13 cellular contexts compared by ENCODE assay signal in genomic region chr6:1190361-1190760, GRCh38.
DNase-seq lines count a peak whose midpoint lies in the region; ATAC-seq, FAIRE-seq and TF ChIP-seq lines count a peak whose summit lies in the region.
"Had no signal": no experiment of that assay in that cellular context is flagged by ENCODE, and none has a peak within 500 bp of the region (broad histone marks: within the 10 kb centered on the region; RNA-seq: fewer than 3 reads in every experiment).

No MANE protein-coding gene starts in this region.

- no peak overlapping the region for H3K27ac ChIP-seq in K562 (ENCODE audit: extremely low read depth, low read depth, low read length)
- peak overlapping the region; percentile 31 for H3K27ac ChIP-seq in keratinocyte (ENCODE audit: control insufficient read depth, insufficient read depth, low read length)
- no peak overlapping the region for H3K27ac ChIP-seq in testis

- in situ Hi-C loops in K562 (cut with MboI) = no loop called here

- TF ChIP-seq POLR2A in K562 (conservative IDR thresholded peaks at IDR 0.05) (no peak), testis (IDR thresholded peaks at IDR 0.05) (no peak)

- H3K9me1 ChIP-seq in K562 (ENCODE audit: control insufficient read depth, insufficient read depth, low read length) (no peaks in the 10 kb centered on the region), keratinocyte (ENCODE audit: control insufficient read depth, extremely low read depth, insufficient read depth, low read length) (no peaks in the 10 kb centered on the region)

- TF ChIP-seq RAD21 in K562 (CRISPR knock-in tag; conservative IDR thresholded peaks at IDR 0.05 in 1 of 2, IDR thresholded peaks at IDR 0.05 in 1 of 2) = no peak

- TF ChIP-seq EP300 in K562 (IDR thresholded peaks at IDR 0.05; ENCODE audit: low read length) = no peak

- H4K20me1 ChIP-seq in K562 (replicated peaks; ENCODE audit: control insufficient read depth, insufficient read depth, low read length) = no peaks in the 10 kb centered on the region
- no peaks in the 10 kb centered on the region for H4K20me1 ChIP-seq in keratinocyte (ENCODE audit: control insufficient read depth, extremely low read depth, insufficient read depth, low read length)

- H3K4me1 ChIP-seq in K562 (replicated peaks in 1 of 2; ENCODE audit: control insufficient read depth in 2 of 2, insufficient read depth in 2 of 2, low read length in 2 of 2) = no peaks in the 10 kb centered on the region
- peaks cover 30% of the 10 kb centered on the region for H3K4me1 ChIP-seq in keratinocyte (ENCODE audit: control insufficient read depth, extremely low read depth, insufficient read depth, low read length)
- H3K4me1 ChIP-seq in testis = no peaks in the 10 kb centered on the region

- 0% methylated on average over 5 of the region's 5 CpGs for whole genome bisulfite sequencing in K562 (ENCODE audit: insufficient coverage, low coverage, missing lambda C conversion rate)
- WGBS in testis, 2 donors = 54 to 57% methylated on average over 5 of the region's 5 CpGs

- ATAC-seq in K562 = no peak
- ATAC-seq: left ventricle myocardium superior had no signal

- dilution Hi-C loops in keratinocyte (cut with MboI; ENCODE audit: extremely low pct_ligation_motif_present, low sequenced_read_pairs) = no loop called here

- no peak overlapping the region for H3K4me3 ChIP-seq in AG04449 (ENCODE audit: low read depth, low read length)
- no peak overlapping the region for H3K4me3 ChIP-seq in K562
- no peak overlapping the region for H3K4me3 ChIP-seq in keratinocyte (ENCODE audit: control insufficient read depth in 2 of 3, extremely low read depth in 1 of 3, insufficient read depth in 2 of 3, low read depth in 1 of 3, low read length in 3 of 3)
- no peak overlapping the region for H3K4me3 ChIP-seq in testis
- H3K4me3 ChIP-seq: skin epidermis had no signal

- intact Hi-C loops in K562 (cut with micrococcal nuclease) (no loop called here), testis (cut with DNase I; ENCODE audit: low total_unique reads) (no loop called here)

- DNase-seq in AG04449 (ENCODE audit: low read depth, low spot score) = peak; percentile 70
- peak; percentile 98 for DNase-seq in HS-5 (ENCODE audit: low read depth)
- DNase-seq in K562 (ENCODE audit: extremely low read depth in 1 of 4, low spot score in 3 of 4) = no peak
- DNase-seq in keratinocyte (ENCODE audit: low read depth, low spot score) = no peak
- no peak for DNase-seq in NCI-H128 (lab: John Stamatoyannopoulos, UW; ENCODE audit: unreplicated experiment)
- no peak for DNase-seq in testis
- no peak for DNase-seq in NCI-H69 (lab: John Stamatoyannopoulos, UW)
- no peak for DNase-seq in glutamatergic neuron
- DNase-seq: CD4-positive, alpha-beta memory T cell; left ventricle myocardium superior had no signal

- no peak for TF ChIP-seq CTCF in AG04449 (IDR thresholded peaks at IDR 0.05; ENCODE audit: insufficient read depth, low read length, missing control alignments)
- no peak for TF ChIP-seq CTCF in K562 (IDR thresholded peaks at IDR 0.05 in 2 of 3, conservative IDR thresholded peaks at IDR 0.05 in 1 of 3; ENCODE audit: insufficient read depth in 2 of 3, low read depth in 1 of 3, low read length in 3 of 3)
- no peak for TF ChIP-seq CTCF in keratinocyte (optimal IDR thresholded peaks at IDR 0.05 in 1 of 3, IDR thresholded peaks at IDR 0.05 in 1 of 3, conservative IDR thresholded peaks at IDR 0.05 in 1 of 3; ENCODE audit: extremely low read depth in 1 of 3, insufficient read depth in 2 of 3, low read length in 3 of 3)
- no peak for TF ChIP-seq CTCF in testis (IDR thresholded peaks at IDR 0.05)
- TF ChIP-seq CTCF in glutamatergic neuron (IDR thresholded peaks at IDR 0.05; ENCODE audit: partially characterized antibody, unreplicated experiment) = no peak

- H2AFZ ChIP-seq in K562 (ENCODE audit: low read depth, low read length) (no peak overlapping the region), keratinocyte (ENCODE audit: control insufficient read depth, low read length) (no peak overlapping the region)

- CTCF ChIA-PET in AG04449 (lab: Yijun Ruan, JAX) (no interaction called here), K562 (lab: Yijun Ruan, JAX; ENCODE audit: low intra/inter-chr PET ratio) (no interaction called here)

- H3K27me3 ChIP-seq in K562 (ENCODE audit: control insufficient read depth in 2 of 2, insufficient read depth in 2 of 2, low read length in 2 of 2) (no peaks in the 10 kb centered on the region), keratinocyte (ENCODE audit: control insufficient read depth, extremely low read depth, insufficient read depth, low read length) (no peaks in the 10 kb centered on the region), testis (no peaks in the 10 kb centered on the region)

- H3K36me3 ChIP-seq in K562 (ENCODE audit: control insufficient read depth, insufficient read depth, low read length) (no peaks in the 10 kb centered on the region), keratinocyte (ENCODE audit: control insufficient read depth in 2 of 2, extremely low read depth in 1 of 2, insufficient read depth in 2 of 2, low read length in 2 of 2) (no peaks in the 10 kb centered on the region), testis (ENCODE audit: low read depth, missing control alignments) (no peaks in the 10 kb centered on the region)

- H3K79me2 ChIP-seq in K562 (ENCODE audit: control insufficient read depth, insufficient read depth, low read length) = no peaks in the 10 kb centered on the region
- H3K79me2 ChIP-seq in keratinocyte (ENCODE audit: control insufficient read depth, insufficient read depth, low read length) = no peaks in the 10 kb centered on the region

- H3K27ac Mint-ChIP-seq in glutamatergic neuron (ENCODE audit: unreplicated experiment) = no peak overlapping the region
- H3K27ac Mint-ChIP-seq: CD4-positive, alpha-beta memory T cell; dendritic cell treated with granulocyte-macrophage colony-stimulating factor and Interleukin-4, amounts not matched to agents 40 ng/mL and 50 ng/mL, for 4 days; stimulated activated naive CD8-positive, alpha-beta T cell treated with anti-CD3 and anti-CD28 coated beads, Interleukin-15, Interleukin-2, amounts not matched to agents 100 ng/mL and 50 ng/mL, for 24 hours had no signal

- no TSS peak for BruUV-seq in K562 (replicated peaks; lab: Mats Ljungman, UMichigan)

- H3K4me2 ChIP-seq in K562 (ENCODE audit: insufficient read depth, low read length) (no peak overlapping the region), keratinocyte (ENCODE audit: control insufficient read depth, extremely low read depth, insufficient read depth, low read depth, low read length) (no peak overlapping the region)

- H3K9ac ChIP-seq in K562 (ENCODE audit: insufficient read depth in 1 of 2, low read depth in 2 of 2, low read length in 2 of 2) (no peak overlapping the region), keratinocyte (ENCODE audit: control insufficient read depth, extremely low read depth, insufficient read depth, low read length) (no peak overlapping the region)

- no peaks in the 10 kb centered on the region for H3K27me3 Mint-ChIP-seq in glutamatergic neuron (ENCODE audit: unreplicated experiment)

- H3K9me3 Mint-ChIP-seq in glutamatergic neuron (ENCODE audit: unreplicated experiment) = no peaks in the 10 kb centered on the region
- H3K9me3 Mint-ChIP-seq: stimulated activated naive CD8-positive, alpha-beta T cell treated with anti-CD3 and anti-CD28 coated beads, Interleukin-15, Interleukin-2, amounts not matched to agents 100 ng/mL and 50 ng/mL, for 24 hours had no signal

- POLR2A ChIA-PET in AG04449 (lab: Yijun Ruan, JAX) = no interaction called here
- POLR2A ChIA-PET in K562 (lab: Yijun Ruan, JAX) = no interaction called here

- FAIRE-seq in K562 (lab: Jason Lieb, UNC) (no peak), keratinocyte (lab: Jason Lieb, UNC) (peak; percentile 70)

- H3K9me3 ChIP-seq in K562 (replicated peaks; ENCODE audit: control insufficient read depth, insufficient read depth, low read depth, low read length) (no peaks in the 10 kb centered on the region), keratinocyte (ENCODE audit: control insufficient read depth, low read depth, low read length) (no peaks in the 10 kb centered on the region), testis (no peaks in the 10 kb centered on the region)

- H3K4me3 Mint-ChIP-seq in glutamatergic neuron (ENCODE audit: unreplicated experiment) = no peak overlapping the region
- H3K4me3 Mint-ChIP-seq: CD4-positive, alpha-beta memory T cell; dendritic cell treated with granulocyte-macrophage colony-stimulating factor and Interleukin-4, amounts not matched to agents 40 ng/mL and 50 ng/mL, for 4 days; stimulated activated naive CD8-positive, alpha-beta T cell treated with anti-CD3 and anti-CD28 coated beads, Interleukin-15, Interleukin-2, amounts not matched to agents 100 ng/mL and 50 ng/mL, for 24 hours had no signal

- no peaks in the 10 kb centered on the region for H3K4me1 Mint-ChIP-seq in glutamatergic neuron (ENCODE audit: low read depth, unreplicated experiment)
- H3K4me1 Mint-ChIP-seq: CD4-positive, alpha-beta memory T cell had no signal

- peaks cover 6% of the 10 kb centered on the region for H3K36me3 Mint-ChIP-seq in glutamatergic neuron (ENCODE audit: unreplicated experiment)
- H3K36me3 Mint-ChIP-seq: CD4-positive, alpha-beta memory T cell had no signal

TF ChIP-seq in K562, 482 proteins besides CTCF, POLR2A, EP300 and RAD21:
- no peak for TF ChIP-seq CC2D1A (IDR thresholded peaks at IDR 0.05)
- TF ChIP-seq ATF3 (IDR thresholded peaks at IDR 0.05) = peak; percentile 44; the same call in 1 of the 2 replicates
- TF ChIP-seq ATF3 (CRISPR knock-in tag; conservative IDR thresholded peaks at IDR 0.05) = no peak
- no peak for TF ChIP-seq ARID3B (CRISPR knock-in tag; IDR thresholded peaks at IDR 0.05; ENCODE audit: borderline replicate concordance)

Comparison
In these comparisons a context has a peak if more than half of its experiments do, and no peak if none do; other contexts are left out.
1. DNase-seq: peak in AG04449 (single experiment) and HS-5 (single experiment); none in K562 (0 of 4), keratinocyte (single experiment), NCI-H128 (single experiment), testis (single experiment), NCI-H69 (single experiment) and glutamatergic neuron (single experiment).